11 cellular contexts compared by ENCODE assay signal in genomic region chr12:13209279-13210021, GRCh38. TPM values are rescaled to one million over a fixed set of nuclear protein-coding genes. Genes with fewer than 3 reads are reported as not detected.
DNase-seq lines count a peak whose midpoint lies in the region; ATAC-seq and TF ChIP-seq lines count a peak whose summit lies in the region.
"Had no signal": no experiment of that assay in that cellular context is flagged by ENCODE, and none has a peak within 500 bp of the region (broad histone marks: within the 10 kb centered on the region; RNA-seq: fewer than 3 reads in every experiment).

No MANE protein-coding gene starts in this region.

- intact Hi-C loops in CD14-positive monocyte (cut with micrococcal nuclease) (loop anchor here (5.0 to 10.0 kb wide), 5 partner anchors 55 to 292 kb away; partner anchors contain the start of gene HEBP1 (in 1 of the 2)), esophagus squamous epithelium (cut with DNase I) (loop anchor here (5.0 to 10.0 kb wide), 4 partner anchors 112 to 415 kb away; no protein-coding TSS in a partner anchor)

- H3K9me3 Mint-ChIP-seq in CD14-positive monocyte (no peaks in the 10 kb centered on the region), nephron progenitor cell (no peaks in the 10 kb centered on the region), immature natural killer cell (no peaks in the 10 kb centered on the region)

- peaks cover 36% of the 10 kb centered on the region for H3K36me3 ChIP-seq in RWPE2 (ENCODE audit: low read depth)
- H3K36me3 ChIP-seq in esophagus squamous epithelium = peaks cover 19 to 99% (median 29%) of the 10 kb centered on the region in 3 donors

- peaks cover 43% of the 10 kb centered on the region for H3K4me1 ChIP-seq in RWPE2 (ENCODE audit: insufficient read depth, poor library complexity, severe bottlenecking)
- peaks cover 10 to 84% (median 70%) of the 10 kb centered on the region in 3 donors for H3K4me1 ChIP-seq in esophagus squamous epithelium

- H3K4me3 Mint-ChIP-seq in CD14-positive monocyte (no peak overlapping the region), nephron progenitor cell (peak overlapping the region; percentile 15), immature natural killer cell (no peak overlapping the region)

- no peak for ATAC-seq in RWPE2 (ENCODE audit: low read depth)
- ATAC-seq: left ventricle myocardium superior had no signal

- in situ Hi-C loops in GM13976 (cut with MboI; ENCODE audit: low sequenced_read_pairs, unreplicated experiment) = loop anchor here (5.0 to 25.0 kb wide), 2 partner anchors 297 to 422 kb away; partner anchors contain the start of gene APOLD1

- H3K9me3 ChIP-seq in RWPE2 (ENCODE audit: severe bottlenecking) (no peaks in the 10 kb centered on the region), esophagus squamous epithelium (no peaks in the 10 kb centered on the region)

- WGBS in esophagus squamous epithelium, 2 donors = 62 to 70% methylated on average over 9 of the region's 9 CpGs

- H3K4me1 Mint-ChIP-seq in CD14-positive monocyte = peaks cover 37% of the 10 kb centered on the region
- peaks cover 74% of the 10 kb centered on the region for H3K4me1 Mint-ChIP-seq in nephron progenitor cell
- H3K4me1 Mint-ChIP-seq in immature natural killer cell = no peaks in the 10 kb centered on the region

- no peaks in the 10 kb centered on the region for H3K27me3 ChIP-seq in RWPE2 (ENCODE audit: insufficient read depth, poor library complexity, severe bottlenecking)
- no peaks in the 10 kb centered on the region for H3K27me3 ChIP-seq in esophagus squamous epithelium

- no peak for TF ChIP-seq CTCF in CD14-positive monocyte (IDR thresholded peaks at IDR 0.05)
- TF ChIP-seq CTCF in RWPE2 (IDR thresholded peaks at IDR 0.05; ENCODE audit: poor library complexity, severe bottlenecking) = no peak
- TF ChIP-seq CTCF in esophagus squamous epithelium (IDR thresholded peaks at IDR 0.05) = no peak
- TF ChIP-seq CTCF in nephron progenitor cell (IDR thresholded peaks at IDR 0.05) = no peak
- no peak for TF ChIP-seq CTCF in GM13976 (IDR thresholded peaks at IDR 0.05; ENCODE audit: borderline replicate concordance, control extremely low read depth, extremely low read depth, insufficient read depth, missing control alignments)

- peak overlapping the region; percentile 97 for H3K27ac ChIP-seq in RWPE2 (ENCODE audit: poor library complexity, severe bottlenecking)
- peak overlapping the region in 3 of 4 donors; percentile 56 to 97 (median 66) for H3K27ac ChIP-seq in esophagus squamous epithelium

- H3K27ac Mint-ChIP-seq in CD14-positive monocyte (peak overlapping the region; percentile 34 to 90 (median 72)), nephron progenitor cell (peak overlapping the region; percentile 24), immature natural killer cell (no peak overlapping the region)

- DNase-seq in CD14-positive monocyte (ENCODE audit: low spot score) (no peak), RWPE2 (ENCODE audit: low spot score) (no peak), esophagus squamous epithelium (lab: John Stamatoyannopoulos, UW) (no peak), nephron progenitor cell (no peak), immature natural killer cell (no peak), GM13976 (ENCODE audit: low spot score) (no peak), cerebellar nuclear complex (lab: John Stamatoyannopoulos, UW) (no peak), NCI-H526 (lab: John Stamatoyannopoulos, UW) (no peak)
- DNase-seq: activated CD4-positive, alpha-beta T cell treated with anti-CD3 and anti-CD28 coated beads, Interleukin-2, amount 50 U/mL, for 1 hour; left ventricle myocardium superior; T-helper 9 cell had no signal

- H3K4me3 ChIP-seq in RWPE2 (ENCODE audit: severe bottlenecking) (no peak overlapping the region), esophagus squamous epithelium (peak overlapping the region in 1 of 4 donors; percentile 3)

- H3K27me3 Mint-ChIP-seq in CD14-positive monocyte (ENCODE audit: low read depth in 3 of 3) (peaks cover 2 to 7% (median 7%) of the 10 kb centered on the region in 3 donors), nephron progenitor cell (ENCODE audit: low read depth, poor library complexity) (peaks cover 3% of the 10 kb centered on the region), immature natural killer cell (ENCODE audit: low read depth in 3 of 3) (peaks cover 0 to 9% (median 2%) of the 10 kb centered on the region in 3 donors)

- H3K36me3 Mint-ChIP-seq in CD14-positive monocyte (peaks cover 0 to 4% of the 10 kb centered on the region in 2 donors), nephron progenitor cell (ENCODE audit: low read depth) (no peaks in the 10 kb centered on the region), immature natural killer cell (no peaks in the 10 kb centered on the region)

- no peak for TF ChIP-seq POLR2A in esophagus squamous epithelium (IDR thresholded peaks at IDR 0.05)

RNA-seq across cellular contexts. Expression of gene EMP1, which starts 12.9 kb away (rescaled TPM):
- polyA plus RNA-seq in CD14-positive monocyte (1 to 10 TPM; 2.7 to 3.1 TPM), immature natural killer cell (1 to 10 TPM in 2 of 3 donors, under 1 TPM in 1; 0.04 to 1.5 (median 1.3) TPM)
- total RNA-seq in esophagus squamous epithelium = 1,000 to 10,000 TPM; 2,742 to 8,541 (median 3,206) TPM

Comparison
In these comparisons a context has a peak if more than half of its experiments do, and no peak if none do; other contexts are left out.
1. H3K27ac Mint-ChIP-seq: peak in CD14-positive monocyte (7 of 7) and nephron progenitor cell (single experiment); none in immature natural killer cell (0 of 6).